ENCODE assay signal across 16 cellular contexts in the genomic region with DNA sequence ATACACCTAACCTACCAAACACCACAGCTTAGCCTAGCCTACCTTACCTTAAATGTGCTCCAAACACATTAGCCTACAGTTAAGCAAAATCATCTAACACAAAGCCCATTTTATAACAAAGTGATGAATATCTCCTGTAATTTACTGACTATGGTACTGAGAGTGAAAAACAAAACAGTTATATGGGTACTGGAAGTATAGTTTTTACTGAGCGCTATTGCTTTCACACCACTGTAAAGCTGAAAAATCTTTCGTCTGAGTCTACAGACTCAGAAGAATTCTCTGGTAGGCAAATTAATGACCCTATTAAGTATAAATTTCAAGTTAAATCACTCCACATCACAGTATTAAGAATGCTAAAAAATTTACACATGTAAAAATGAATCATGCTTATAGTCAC. TPM values are rescaled to one million over a fixed set of nuclear protein-coding genes. Genes with fewer than 3 reads are reported as not detected.
DNase-seq lines count a peak whose midpoint lies in the region; ATAC-seq and TF ChIP-seq lines count a peak whose summit lies in the region.
"Had no signal": no experiment of that assay in that cellular context is flagged by ENCODE, and none has a peak within 500 bp of the region (broad histone marks: within the 10 kb centered on the region; RNA-seq: fewer than 3 reads in every experiment).

No MANE protein-coding gene starts in this region.

- peaks cover 18% of the 10 kb centered on the region for H3K36me3 Mint-ChIP-seq in activated CD8-positive, alpha-beta memory T cell treated with anti-CD3 and anti-CD28 coated beads, Interleukin-2, amount 10 ng/mL, durations not matched to agents 7 days and 5 days
- H3K36me3 Mint-ChIP-seq in activated naive CD8-positive, alpha-beta T cell = no peaks in the 10 kb centered on the region
- H3K36me3 Mint-ChIP-seq in natural killer cell treated with Interleukin-12 subunit alpha and Interleukin-12 subunit beta and Interleukin-15 and Interleukin-18, amount 100 ng/mL, for 72 hours = peaks cover 4% of the 10 kb centered on the region

- H3K4me3 Mint-ChIP-seq in activated CD8-positive, alpha-beta memory T cell treated with anti-CD3 and anti-CD28 coated beads, Interleukin-2, amount 10 ng/mL, durations not matched to agents 7 days and 5 days = no peak overlapping the region
- H3K4me3 Mint-ChIP-seq in activated naive CD8-positive, alpha-beta T cell = peak overlapping the region; percentile 63
- peak overlapping the region; percentile 66 for H3K4me3 Mint-ChIP-seq in natural killer cell treated with Interleukin-12 subunit alpha and Interleukin-12 subunit beta and Interleukin-15 and Interleukin-18, amount 100 ng/mL, for 72 hours

- no peak overlapping the region for H3K27ac ChIP-seq in HL-60 (replicated peaks)
- H3K27ac ChIP-seq: uterus had no signal

- H3K4me3 ChIP-seq in HL-60 (replicated peaks; ENCODE audit: insufficient read depth, low read length) = peak overlapping the region; percentile 74; the same call in 1 of the 2 replicates
- H3K4me3 ChIP-seq: uterus had no signal

- no peaks in the 10 kb centered on the region for H3K27me3 Mint-ChIP-seq in activated CD8-positive, alpha-beta memory T cell treated with anti-CD3 and anti-CD28 coated beads, Interleukin-2, amount 10 ng/mL, durations not matched to agents 7 days and 5 days
- no peaks in the 10 kb centered on the region for H3K27me3 Mint-ChIP-seq in activated naive CD8-positive, alpha-beta T cell
- H3K27me3 Mint-ChIP-seq in natural killer cell treated with Interleukin-12 subunit alpha and Interleukin-12 subunit beta and Interleukin-15 and Interleukin-18, amount 100 ng/mL, for 72 hours = no peaks in the 10 kb centered on the region
- H3K27me3 Mint-ChIP-seq: progenitor cell of endocrine pancreas had no signal

- TF ChIP-seq CTCF in HL-60 (IDR thresholded peaks at IDR 0.05; ENCODE audit: insufficient read depth, low read length) = no peak

- CTCF ChIA-PET in activated CD8-positive, alpha-beta memory T cell treated with anti-CD3 and anti-CD28 coated beads, Interleukin-2, amount 10 ng/mL, durations not matched to agents 7 days and 5 days (lab: Charles Lee) = interaction anchor here (0.9 to 2.0 kb wide), 12 partner anchors 9 to 131 kb away, joined by 3 to 8 read pairs (median 4); partner anchors contain the start of genes MIF4GD and SLC25A19

- H3K27ac Mint-ChIP-seq in activated CD8-positive, alpha-beta memory T cell treated with anti-CD3 and anti-CD28 coated beads, Interleukin-2, amount 10 ng/mL, durations not matched to agents 7 days and 5 days = peak overlapping the region; percentile 35
- H3K27ac Mint-ChIP-seq in activated naive CD8-positive, alpha-beta T cell = peak overlapping the region; percentile 89
- peak overlapping the region; percentile 81 to 94 for H3K27ac Mint-ChIP-seq in natural killer cell treated with Interleukin-12 subunit alpha and Interleukin-12 subunit beta and Interleukin-15 and Interleukin-18, amount 100 ng/mL, for 72 hours
- H3K27ac Mint-ChIP-seq: progenitor cell of endocrine pancreas had no signal

- no peaks in the 10 kb centered on the region for H3K9me3 Mint-ChIP-seq in activated CD8-positive, alpha-beta memory T cell treated with anti-CD3 and anti-CD28 coated beads, Interleukin-2, amount 10 ng/mL, durations not matched to agents 7 days and 5 days (ENCODE audit: low read depth)
- no peaks in the 10 kb centered on the region for H3K9me3 Mint-ChIP-seq in activated naive CD8-positive, alpha-beta T cell (ENCODE audit: low read depth)
- no peaks in the 10 kb centered on the region for H3K9me3 Mint-ChIP-seq in natural killer cell treated with Interleukin-12 subunit alpha and Interleukin-12 subunit beta and Interleukin-15 and Interleukin-18, amount 100 ng/mL, for 72 hours

- H3K27me3 ChIP-seq in HL-60 (ENCODE audit: insufficient read depth, poor library complexity, severe bottlenecking) = no peaks in the 10 kb centered on the region
- H3K27me3 ChIP-seq: uterus had no signal

- no peak for DNase-seq in activated CD8-positive, alpha-beta memory T cell treated with anti-CD3 and anti-CD28 coated beads, Interleukin-2, amount 10 ng/mL, durations not matched to agents 7 days and 5 days
- no peak for DNase-seq in activated CD8-positive, alpha-beta memory T cell treated with anti-CD3 and anti-CD28 coated beads, Interleukin-2, amount 50 U/mL, for 4 hours
- DNase-seq in HL-60 (ENCODE audit: low read depth in 1 of 2, low spot score in 1 of 2) (no peak), SW 1271 (lab: John Stamatoyannopoulos, UW) (no peak), NK-92 (lab: John Stamatoyannopoulos, UW; ENCODE audit: unreplicated experiment) (no peak), amygdala (lab: John Stamatoyannopoulos, UW) (no peak)
- no peak for DNase-seq in natural killer cell treated with Interleukin-12 subunit alpha and Interleukin-12 subunit beta and Interleukin-15 and Interleukin-18, amount 100 ng/mL, for 72 hours (ENCODE audit: low spot score)
- DNase-seq: activated naive CD4-positive, alpha-beta T cell treated with Interleukin-2 at 50 U/mL for 16 hours; effector CD8-positive, alpha-beta T cell; hypothalamus; KG1; NCI-H1417 treated with DMSO at 0.1 percent for 48 hours; SHP77; uterus had no signal

- ATAC-seq in activated CD8-positive, alpha-beta memory T cell treated with anti-CD3 and anti-CD28 coated beads, Interleukin-2, amount 10 ng/mL, durations not matched to agents 7 days and 5 days = no peak
- ATAC-seq in natural killer cell treated with Interleukin-12 subunit alpha and Interleukin-12 subunit beta and Interleukin-15 and Interleukin-18, amount 100 ng/mL, for 72 hours = no peak

- peaks cover 52% of the 10 kb centered on the region for H3K4me1 Mint-ChIP-seq in activated CD8-positive, alpha-beta memory T cell treated with anti-CD3 and anti-CD28 coated beads, Interleukin-2, amount 10 ng/mL, durations not matched to agents 7 days and 5 days
- H3K4me1 Mint-ChIP-seq in activated naive CD8-positive, alpha-beta T cell (ENCODE audit: low read depth) = peaks cover 56% of the 10 kb centered on the region
- H3K4me1 Mint-ChIP-seq in natural killer cell treated with Interleukin-12 subunit alpha and Interleukin-12 subunit beta and Interleukin-15 and Interleukin-18, amount 100 ng/mL, for 72 hours (ENCODE audit: low read depth in 2 of 2) = peaks cover 36 to 49% of the 10 kb centered on the region in 2 donors

RNA-seq across cellular contexts. Expression of gene GRB2, which starts 3.4 kb away (rescaled TPM):
- 100 to 1,000 TPM; 138 to 179 TPM for total RNA-seq in activated CD8-positive, alpha-beta memory T cell treated with anti-CD3 and anti-CD28 coated beads, Interleukin-2, amount 10 ng/mL, durations not matched to agents 7 days and 5 days
- total RNA-seq in natural killer cell treated with Interleukin-12 subunit alpha and Interleukin-12 subunit beta and Interleukin-15 and Interleukin-18, amount 100 ng/mL, for 72 hours = 100 to 1,000 TPM; 198 to 235 TPM

RNA-seq across cellular contexts. Expression of gene TMEM94, which starts 54.4 kb away (rescaled TPM):
- 100 to 1,000 TPM in 1 of 2 experiments, 10 to 100 TPM in 1; 83.7 to 106 TPM for total RNA-seq in activated CD8-positive, alpha-beta memory T cell treated with anti-CD3 and anti-CD28 coated beads, Interleukin-2, amount 10 ng/mL, durations not matched to agents 7 days and 5 days
- 100 to 1,000 TPM in 1 of 2 donors, 10 to 100 TPM in 1; 69.9 to 106 TPM for total RNA-seq in natural killer cell treated with Interleukin-12 subunit alpha and Interleukin-12 subunit beta and Interleukin-15 and Interleukin-18, amount 100 ng/mL, for 72 hours

Comparison
In these comparisons a context has a peak if more than half of its experiments do, and no peak if none do; other contexts are left out.
1. H3K27ac Mint-ChIP-seq: peak in every context shown above with its lines; median percentile 89 in activated naive CD8-positive, alpha-beta T cell; 88 in natural killer cell treated with Interleukin-12 subunit alpha and Interleukin-12 subunit beta and Interleukin-15 and Interleukin-18, amount 100 ng/mL, for 72 hours; 35 in activated CD8-positive, alpha-beta memory T cell treated with anti-CD3 and anti-CD28 coated beads, Interleukin-2, amount 10 ng/mL, durations not matched to agents 7 days and 5 days.